ENCODE assay signal across 8 cellular contexts in the genomic region with DNA sequence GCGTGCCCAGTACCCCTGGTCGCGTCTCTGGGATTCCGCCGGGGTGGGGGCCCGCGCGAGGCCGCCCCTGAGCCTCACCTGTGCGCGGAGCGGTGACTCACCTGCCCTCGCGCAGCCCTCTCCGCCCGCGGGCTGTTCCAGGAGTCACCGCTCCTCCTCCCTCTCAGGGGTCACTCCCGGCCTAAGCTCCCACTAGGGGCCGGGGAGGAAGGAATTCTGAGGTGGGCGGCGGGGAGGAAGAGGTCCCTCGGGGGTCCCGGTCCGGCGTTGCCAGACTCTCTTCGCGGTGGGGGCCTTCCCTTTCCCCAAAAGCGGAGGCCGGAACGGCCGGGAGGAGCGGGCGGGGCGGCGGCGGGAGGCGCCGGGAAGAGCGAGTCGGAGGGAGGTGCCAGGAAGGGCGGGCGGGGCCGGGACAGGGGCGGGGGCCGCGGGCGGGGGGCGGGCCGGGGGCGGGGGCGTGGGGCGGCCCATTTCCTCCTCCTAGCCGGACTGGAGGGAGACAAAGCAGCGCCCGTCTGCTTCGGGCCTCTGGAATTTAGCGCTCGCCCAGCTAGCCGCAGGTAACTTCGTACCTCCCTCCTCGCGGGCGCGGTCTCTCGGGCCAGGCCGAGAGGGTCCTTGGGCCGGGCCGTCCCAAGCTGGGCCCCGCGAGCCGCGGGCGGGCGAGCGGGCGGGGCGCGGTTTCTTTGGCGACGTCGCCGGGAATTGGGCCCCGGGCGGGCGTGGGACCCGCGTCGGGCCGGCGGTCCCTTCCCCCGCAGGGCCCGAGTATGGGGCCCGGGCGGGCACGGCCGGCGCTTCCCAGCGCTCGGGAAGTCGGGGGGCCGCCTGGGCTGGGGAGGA. TPM values are rescaled to one million over a fixed set of nuclear protein-coding genes. Genes with fewer than 3 reads are reported as not detected.
DNase-seq lines count a peak whose midpoint lies in the region; ATAC-seq and TF ChIP-seq lines count a peak whose summit lies in the region.

Gene CTNNA1, plus strand, starts transcription at position 475 of the 843 bp plus-strand sequence. CDS start 28,500 bp downstream, outside the sequence.

- peaks cover 33% of the 10 kb centered on the region for H4K20me1 ChIP-seq in PC-9 (ENCODE audit: insufficient read depth)

- no peaks in the 10 kb centered on the region for H3K9me2 ChIP-seq in PC-9 (ENCODE audit: insufficient read depth)

- no peaks in the 10 kb centered on the region for H3K27me3 ChIP-seq in PC-9 (ENCODE audit: insufficient read depth, low read depth)
- no peaks in the 10 kb centered on the region for H3K27me3 ChIP-seq in naive thymus-derived CD4-positive, alpha-beta T cell (ENCODE audit: control insufficient read depth in 2 of 2, insufficient read depth in 2 of 2, low read length in 2 of 2)

- peaks cover 0 to 26% (median 4%) of the 10 kb centered on the region in 11 donors for H3K9me3 Mint-ChIP-seq in naive thymus-derived CD4-positive, alpha-beta T cell
- peaks cover 2% of the 10 kb centered on the region for H3K9me3 Mint-ChIP-seq in stimulated activated memory B cell treated with anti-CD40 and anti-IgM and Interleukin-4, amounts not matched to agents 10 μg/mL and 1 μg/mL and 100 μg/mL, for 72 hours

- peak; percentile 56 for ATAC-seq in HG03354 (IDR thresholded peaks at IDR 0.05; ENCODE audit: poor library complexity, severe bottlenecking, unreplicated experiment)
- peak; percentile 68 for ATAC-seq in naive thymus-derived CD4-positive, alpha-beta T cell
- peak; percentile 81 for ATAC-seq in stimulated activated memory B cell treated with anti-CD40 and anti-IgM and Interleukin-4, amounts not matched to agents 10 μg/mL and 1 μg/mL and 100 μg/mL, for 72 hours

- CTCF ChIA-PET in PC-9 (lab: Charles Lee): interaction anchor here (0.6 to 0.7 kb wide), 2 partner anchors 109 to 902 kb away, joined by 7 to 8 read pairs; no protein-coding TSS in a partner anchor
- CTCF ChIA-PET in naive thymus-derived CD4-positive, alpha-beta T cell (lab: Charles Lee): no interaction called here

- no peaks in the 10 kb centered on the region for H3K9me3 ChIP-seq in PC-9 (ENCODE audit: insufficient read depth, low read depth)
- H3K9me3 ChIP-seq in naive thymus-derived CD4-positive, alpha-beta T cell (ENCODE audit: control insufficient read depth in 2 of 3, low read length in 3 of 3): no peaks in the 10 kb centered on the region

- no peak for TF ChIP-seq CTCF in PC-9 (conservative IDR thresholded peaks at IDR 0.05)

- peaks cover 8 to 23% (median 15%) of the 10 kb centered on the region in 7 donors for H3K4me1 Mint-ChIP-seq in naive thymus-derived CD4-positive, alpha-beta T cell
- peaks cover 50% of the 10 kb centered on the region for H3K4me1 Mint-ChIP-seq in stimulated activated memory B cell treated with anti-CD40 and anti-IgM and Interleukin-4, amounts not matched to agents 10 μg/mL and 1 μg/mL and 100 μg/mL, for 72 hours

- peak within 1 kb of the TSS; percentile 74 for H2AFZ ChIP-seq in PC-9

- H3K27ac ChIP-seq in PC-9: peak within 1 kb of the TSS; percentile 74
- H3K27ac ChIP-seq in naive thymus-derived CD4-positive, alpha-beta T cell (ENCODE audit: low read depth, low read length): no peak within 1 kb of the TSS

- peaks cover 0 to 12% (median 3%) of the 10 kb centered on the region in 5 donors for H3K36me3 Mint-ChIP-seq in naive thymus-derived CD4-positive, alpha-beta T cell
- peaks cover 34% of the 10 kb centered on the region for H3K36me3 Mint-ChIP-seq in stimulated activated memory B cell treated with anti-CD40 and anti-IgM and Interleukin-4, amounts not matched to agents 10 μg/mL and 1 μg/mL and 100 μg/mL, for 72 hours

- no TSS peak for BruUV-seq in PC-9 (replicated peaks; lab: Mats Ljungman, UMichigan)

- peak within 1 kb of the TSS; percentile 60 to 89 (median 79) for H3K4me3 Mint-ChIP-seq in naive thymus-derived CD4-positive, alpha-beta T cell
- peak within 1 kb of the TSS; percentile 83 for H3K4me3 Mint-ChIP-seq in stimulated activated memory B cell treated with anti-CD40 and anti-IgM and Interleukin-4, amounts not matched to agents 10 μg/mL and 1 μg/mL and 100 μg/mL, for 72 hours

- DNase-seq in SHP77 (lab: John Stamatoyannopoulos, UW) (peak; percentile 37 to 52), SHP77 treated with DMSO at 0.1 percent for 48 hours (lab: John Stamatoyannopoulos, UW) (no peak), PC-9 (peak; percentile 70 to 89), activated T-helper 1 cell treated with Interleukin-2 at 50 U/mL for 16 hours (ENCODE audit: low read depth) (peak; percentile 41), fibroblast of gingiva (ENCODE audit: low read depth) (peak; percentile 71)
- DNase-seq in naive thymus-derived CD4-positive, alpha-beta T cell: peak in 4 of 9 donors; percentile 11 to 67 (median 16)

- H3F3A ChIP-seq in PC-9 (ENCODE audit: insufficient read depth, low read depth): peaks cover 17% of the 10 kb centered on the region

- H3K27me3 Mint-ChIP-seq in naive thymus-derived CD4-positive, alpha-beta T cell: peaks cover 42 to 51% (median 48%) of the 10 kb centered on the region in 5 donors
- no peaks in the 10 kb centered on the region for H3K27me3 Mint-ChIP-seq in stimulated activated memory B cell treated with anti-CD40 and anti-IgM and Interleukin-4, amounts not matched to agents 10 μg/mL and 1 μg/mL and 100 μg/mL, for 72 hours

- H3K4me2 ChIP-seq in PC-9: peak within 1 kb of the TSS; percentile 94

- peak within 1 kb of the TSS in 5 of 9 donors; percentile 10 to 67 (median 24) for H3K27ac Mint-ChIP-seq in naive thymus-derived CD4-positive, alpha-beta T cell
- peak within 1 kb of the TSS; percentile 84 for H3K27ac Mint-ChIP-seq in stimulated activated memory B cell treated with anti-CD40 and anti-IgM and Interleukin-4, amounts not matched to agents 10 μg/mL and 1 μg/mL and 100 μg/mL, for 72 hours

- peaks cover 14% of the 10 kb centered on the region for H3K36me3 ChIP-seq in PC-9 (ENCODE audit: low read depth)
- H3K36me3 ChIP-seq in naive thymus-derived CD4-positive, alpha-beta T cell (ENCODE audit: control insufficient read depth in 2 of 3, insufficient read depth in 3 of 3, low read length in 3 of 3): no peaks in the 10 kb centered on the region

- H3K4me3 ChIP-seq in PC-9: peak within 1 kb of the TSS; percentile 60
- peak within 1 kb of the TSS; percentile 50 for H3K4me3 ChIP-seq in naive thymus-derived CD4-positive, alpha-beta T cell (ENCODE audit: low read length)

- H3K79me2 ChIP-seq in PC-9 (ENCODE audit: low read depth): peaks cover 47% of the 10 kb centered on the region

- POLR2A ChIA-PET in PC-9 (lab: Charles Lee; ENCODE audit: unreplicated experiment): interaction anchor here (0.6 to 0.7 kb wide), 4 partner anchors 98 to 595 kb away, joined by 3 to 4 read pairs (median 4); no protein-coding TSS in a partner anchor
- POLR2A ChIA-PET in naive thymus-derived CD4-positive, alpha-beta T cell (lab: Charles Lee): no interaction called here

- intact Hi-C loops in PC-9 (cut with micrococcal nuclease; ENCODE audit: unreplicated experiment): loop anchor here (10.0 kb wide), 2 partner anchors 178 to 522 kb away; partner anchors contain the start of gene HSPA9
- intact Hi-C loops in naive thymus-derived CD4-positive, alpha-beta T cell (cut with micrococcal nuclease): loop anchor here (1.0 to 10.0 kb wide), 7 partner anchors 11 to 639 kb away; partner anchors contain the start of genes HSPA9 (in 1 of the 2) and SIL1 (in 1 of the 2)

- peaks cover 30% of the 10 kb centered on the region for H3K4me1 ChIP-seq in PC-9 (replicated peaks; ENCODE audit: insufficient read depth)
- peaks cover 6 to 7% of the 10 kb centered on the region in 2 donors for H3K4me1 ChIP-seq in naive thymus-derived CD4-positive, alpha-beta T cell (ENCODE audit: control insufficient read depth in 2 of 2, insufficient read depth in 2 of 2, low read length in 2 of 2)

RNA-seq across cellular contexts. Expression of gene CTNNA1, which starts in this region (rescaled TPM):
- 91.7 and 94.0 TPM in 2 replicates for total RNA-seq in PC-9 (2021)
- total RNA-seq in naive thymus-derived CD4-positive, alpha-beta T cell: 10 to 100 TPM in 2 of 5 experiments, 1 to 10 TPM in 3; 3.7 to 52.9 (median 7.1) TPM
- polyA plus RNA-seq in naive thymus-derived CD4-positive, alpha-beta T cell: under 1 TPM; 0.78 to 0.92 TPM
